2 cellular contexts compared by ENCODE assay signal in genomic region chr18:22253676-22254075, GRCh38.
TF ChIP-seq lines count a peak whose summit lies in the region.

No MANE protein-coding gene starts in this region.

TF ChIP-seq in IMR-90, 13 proteins besides CTCF, POLR2A, EP300 and RAD21 (continued from another document):
- TF ChIP-seq USF2 (IDR thresholded peaks at IDR 0.05; ENCODE audit: low read depth, low read length): no peak

TF ChIP-seq in SK-N-SH treated with all-trans-retinoic acid at 6 μM for 48 hours, 23 proteins besides CTCF, POLR2A, EP300 and RAD21 (continued from another document):
- TF ChIP-seq ZC3H10 (CRISPR knock-in tag; IDR thresholded peaks at IDR 0.05): no peak
